ENCODE assay signal across 19 cellular contexts in genomic region chr12:44584625-44585024, GRCh38.
"Had no signal": no experiment of that assay in that cellular context is flagged by ENCODE, and none has a peak within 500 bp of the region (broad histone marks: within the 10 kb centered on the region; RNA-seq: fewer than 3 reads in every experiment).

No MANE protein-coding gene starts in this region.

- H3K27ac ChIP-seq: brain microvascular endothelial cell, coronary artery, left ventricle myocardium inferior, transverse colon, vagina had no signal

- DNase-seq: activated B cell treated with CpG ODN at 0.5 μM for 24 hours; activated CD4-positive, alpha-beta T cell treated with anti-CD3 and anti-CD28 coated beads for 48 hours; activated CD8-positive, alpha-beta memory T cell treated with anti-CD3 and anti-CD28 coated beads, Interleukin-2, amount 50 U/mL, for 4 hours; activated CD8-positive, alpha-beta T cell treated with anti-CD3 and anti-CD28 coated beads for 36 hours; activated gamma-delta T cell; activated naive CD8-positive, alpha-beta T cell treated with anti-CD3 and anti-CD28 coated beads, Interleukin-2, amount 10 ng/mL, durations not matched to agents 7 days and 5 days; activated T-cell treated with anti-CD3 and anti-CD28 coated beads, Interleukin-2, amount 50 U/mL, for 48 hours; brain microvascular endothelial cell; effector CD4-positive, alpha-beta T cell; foreskin melanocyte; left ventricle myocardium inferior; mucosa of descending colon; naive thymus-derived CD8-positive, alpha-beta T cell; stimulated activated CD4-positive, alpha-beta T cell treated with anti-CD3 and anti-CD28 coated beads, Interleukin-2, amount 100 ng/mL, for 48 hours; stimulated activated naive B cell treated with anti-CD40 and anti-IgM and Interleukin-4, amounts not matched to agents 10 μg/mL and 1 μg/mL and 100 μg/mL, for 72 hours; transverse colon had no signal

- H3K36me3 Mint-ChIP-seq: stimulated activated naive B cell treated with anti-CD40 and anti-IgM and Interleukin-4, amounts not matched to agents 10 μg/mL and 1 μg/mL and 100 μg/mL, for 72 hours had no signal

- H3K4me1 ChIP-seq: left ventricle myocardium inferior, transverse colon, vagina had no signal

- H3K9me3 Mint-ChIP-seq: activated B cell treated with CpG ODN at 0.5 μM for 24 hours; activated CD8-positive, alpha-beta T cell treated with anti-CD3 and anti-CD28 coated beads for 36 hours; activated naive CD8-positive, alpha-beta T cell treated with anti-CD3 and anti-CD28 coated beads, Interleukin-2, amount 10 ng/mL, durations not matched to agents 7 days and 5 days; central memory CD8-positive, alpha-beta T cell; naive thymus-derived CD8-positive, alpha-beta T cell; stimulated activated naive B cell treated with anti-CD40 and anti-IgM and Interleukin-4, amounts not matched to agents 10 μg/mL and 1 μg/mL and 100 μg/mL, for 72 hours had no signal

- H3K4me3 Mint-ChIP-seq: activated B cell treated with CpG ODN at 0.5 μM for 24 hours; activated CD8-positive, alpha-beta T cell treated with anti-CD3 and anti-CD28 coated beads for 36 hours; activated naive CD8-positive, alpha-beta T cell treated with anti-CD3 and anti-CD28 coated beads, Interleukin-2, amount 10 ng/mL, durations not matched to agents 7 days and 5 days; central memory CD8-positive, alpha-beta T cell; naive thymus-derived CD8-positive, alpha-beta T cell; stimulated activated naive B cell treated with anti-CD40 and anti-IgM and Interleukin-4, amounts not matched to agents 10 μg/mL and 1 μg/mL and 100 μg/mL, for 72 hours had no signal

- H3K27ac Mint-ChIP-seq: activated B cell treated with CpG ODN at 0.5 μM for 24 hours; activated CD8-positive, alpha-beta T cell treated with anti-CD3 and anti-CD28 coated beads for 36 hours; activated naive CD8-positive, alpha-beta T cell treated with anti-CD3 and anti-CD28 coated beads, Interleukin-2, amount 10 ng/mL, durations not matched to agents 7 days and 5 days; stimulated activated naive B cell treated with anti-CD40 and anti-IgM and Interleukin-4, amounts not matched to agents 10 μg/mL and 1 μg/mL and 100 μg/mL, for 72 hours had no signal

- H3K4me3 ChIP-seq: coronary artery, left ventricle myocardium inferior, mucosa of descending colon, transverse colon, vagina had no signal

- ATAC-seq: activated CD8-positive, alpha-beta T cell treated with anti-CD3 and anti-CD28 coated beads for 36 hours; mucosa of descending colon; naive thymus-derived CD8-positive, alpha-beta T cell; stimulated activated naive B cell treated with anti-CD40 and anti-IgM and Interleukin-4, amounts not matched to agents 10 μg/mL and 1 μg/mL and 100 μg/mL, for 72 hours had no signal

- H3K4me1 Mint-ChIP-seq: activated B cell treated with CpG ODN at 0.5 μM for 24 hours; central memory CD8-positive, alpha-beta T cell; stimulated activated naive B cell treated with anti-CD40 and anti-IgM and Interleukin-4, amounts not matched to agents 10 μg/mL and 1 μg/mL and 100 μg/mL, for 72 hours had no signal

- H3K36me3 ChIP-seq: brain microvascular endothelial cell, left ventricle myocardium inferior, transverse colon, vagina had no signal

- H3K9me3 ChIP-seq: left ventricle myocardium inferior, mucosa of descending colon, transverse colon, vagina had no signal

- H3K27me3 ChIP-seq: brain microvascular endothelial cell, transverse colon, vagina had no signal

- H3K27me3 Mint-ChIP-seq: activated B cell treated with CpG ODN at 0.5 μM for 24 hours; activated CD8-positive, alpha-beta T cell treated with anti-CD3 and anti-CD28 coated beads for 36 hours; activated naive CD8-positive, alpha-beta T cell treated with anti-CD3 and anti-CD28 coated beads, Interleukin-2, amount 10 ng/mL, durations not matched to agents 7 days and 5 days; central memory CD8-positive, alpha-beta T cell; naive thymus-derived CD8-positive, alpha-beta T cell; stimulated activated naive B cell treated with anti-CD40 and anti-IgM and Interleukin-4, amounts not matched to agents 10 μg/mL and 1 μg/mL and 100 μg/mL, for 72 hours had no signal
